In genomic region chr4:5051692-5052423, GRCh38 we compare ENCODE assay signal across 1 cellular context.
TF ChIP-seq lines count a peak whose summit lies in the region.

No MANE protein-coding gene starts in this region.

TF ChIP-seq in WTC11, 78 proteins besides CTCF, POLR2A, EP300 and RAD21 (continued from another document):
- TF ChIP-seq FOXP1 (CRISPR knock-in tag; IDR thresholded peaks at IDR 0.05; ENCODE audit: borderline replicate concordance) (no peak; the same call in 1 of the 2 replicates), JUN (CRISPR knock-in tag; IDR thresholded peaks at IDR 0.05) (peak; percentile 63; the same call in 1 of the 2 replicates), CREB1 (CRISPR knock-in tag; IDR thresholded peaks at IDR 0.05) (0 out of 2 replicates have a peak, but pooled peaks have one; percentile 32), ZBTB43 (CRISPR knock-in tag; IDR thresholded peaks at IDR 0.05) (no peak), MYBL2 (CRISPR knock-in tag; IDR thresholded peaks at IDR 0.05) (no peak; the same call in 1 of the 2 replicates), ZNF671 (CRISPR knock-in tag; IDR thresholded peaks at IDR 0.05) (no peak), FOXP4 (CRISPR knock-in tag; IDR thresholded peaks at IDR 0.05) (0 out of 2 replicates have a peak, but pooled peaks have one; percentile 2), USF1 (CRISPR knock-in tag; IDR thresholded peaks at IDR 0.05) (0 out of 2 replicates have a peak, but pooled peaks have one; percentile 42)
